In the genomic region with DNA sequence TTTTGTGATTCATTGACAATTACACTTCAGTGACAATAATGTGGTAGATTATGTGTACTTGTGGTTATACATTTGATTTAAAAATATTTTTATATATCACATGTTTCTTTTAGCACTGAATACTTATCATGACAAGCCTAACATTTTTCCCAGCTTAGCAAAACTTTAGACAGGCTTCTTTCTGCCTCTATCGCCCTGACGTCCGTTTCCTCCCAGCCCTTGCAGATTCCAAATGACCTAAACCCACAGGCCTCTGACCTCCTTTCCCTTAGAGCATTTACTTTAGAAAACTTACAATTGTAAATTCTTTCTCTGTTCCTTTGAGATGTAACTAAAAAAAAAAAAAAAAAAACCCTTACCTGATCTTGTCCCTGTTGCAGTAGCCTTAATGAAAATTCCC, we compare ENCODE assay signal across 28 cellular contexts.
"Had no signal": no experiment of that assay in that cellular context is flagged by ENCODE, and none has a peak within 500 bp of the region (broad histone marks: within the 10 kb centered on the region; RNA-seq: fewer than 3 reads in every experiment).

No MANE protein-coding gene starts in this region.

- H3K27me3 Mint-ChIP-seq: activated naive CD8-positive, alpha-beta T cell; progenitor cell of endocrine pancreas had no signal

- H3K27ac Mint-ChIP-seq: activated naive CD8-positive, alpha-beta T cell; activated T-cell treated with anti-CD3 and anti-CD28 coated beads, Interleukin-2, amount 50 U/mL, for 72 hours; immature natural killer cell; naive B cell; nephron progenitor cell; progenitor cell of endocrine pancreas; T-helper 1 cell treated with Interleukin-12 subunit alpha and Interleukin-12 subunit beta and Interleukin-4 antibody, amounts not matched to agents 30 μg/mL and 1 μg/mL, for 36 hours had no signal

- H3K4me3 Mint-ChIP-seq: activated naive CD8-positive, alpha-beta T cell; activated T-cell treated with anti-CD3 and anti-CD28 coated beads, Interleukin-2, amount 50 U/mL, for 72 hours; immature natural killer cell; naive B cell; nephron progenitor cell; T-helper 1 cell treated with Interleukin-12 subunit alpha and Interleukin-12 subunit beta and Interleukin-4 antibody, amounts not matched to agents 30 μg/mL and 1 μg/mL, for 36 hours had no signal

- H3K4me3 ChIP-seq: esophagus squamous epithelium, gastroesophageal sphincter, hepatocyte, lung, ovary, sigmoid colon, suprapubic skin, tibial artery had no signal

- H3K36me3 Mint-ChIP-seq: activated naive CD8-positive, alpha-beta T cell; immature natural killer cell; naive B cell had no signal

- H3K4me1 Mint-ChIP-seq: immature natural killer cell, naive B cell, nephron progenitor cell had no signal

- H3K27ac ChIP-seq: epithelial cell of prostate, esophagus squamous epithelium, gastroesophageal sphincter, hepatocyte, neutrophil, ovary, sigmoid colon, suprapubic skin, VCaP had no signal

- H3K9me3 Mint-ChIP-seq: activated T-cell treated with anti-CD3 and anti-CD28 coated beads, Interleukin-2, amount 50 U/mL, for 72 hours; nephron progenitor cell had no signal

- DNase-seq: activated CD4-positive, alpha-beta T cell treated with anti-CD3 and anti-CD28 coated beads for 4 hours; activated CD4-positive, alpha-beta T cell treated with anti-CD3 and anti-CD28 coated beads, Interleukin-2, amount 50 U/mL, for 4 hours; activated naive CD4-positive, alpha-beta T cell; activated T-cell treated with anti-CD3 and anti-CD28 coated beads for 4 hours; activated T-cell treated with anti-CD3 and anti-CD28 coated beads, Interleukin-2, amount 50 U/mL, for 72 hours; anterior cingulate cortex; caudate nucleus; dermis blood vessel endothelial cell; effector CD4-positive, alpha-beta T cell; esophagus squamous epithelium; immature natural killer cell; naive B cell; nephron progenitor cell; ovary; sigmoid colon; stimulated activated naive CD4-positive, alpha-beta T cell; T-helper 9 cell; tibial artery had no signal
